In the genomic region with DNA sequence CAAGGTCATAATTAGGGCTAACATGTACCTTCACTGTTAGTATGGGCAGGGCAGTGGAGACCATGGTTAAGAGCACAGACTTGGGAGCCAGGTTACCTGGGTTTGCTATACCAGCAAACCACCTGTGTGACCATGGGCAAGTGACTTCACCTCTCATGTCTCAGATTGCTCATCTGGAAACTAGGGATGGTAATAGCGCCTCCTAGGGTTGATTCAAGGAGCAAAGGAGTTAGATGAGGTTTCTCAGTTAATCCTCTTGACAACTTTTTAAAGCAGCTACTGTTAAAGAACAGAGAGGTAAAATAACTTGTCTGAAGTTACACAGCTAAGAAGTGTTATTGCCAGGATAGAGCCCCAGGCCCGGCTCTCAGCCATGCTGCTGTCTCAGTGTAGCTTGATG, we compare ENCODE assay signal across 14 cellular contexts. TPM values are rescaled to one million over a fixed set of nuclear protein-coding genes. Genes with fewer than 3 reads are reported as not detected.
A peak's percentile ranks its signal among the peaks of the same experiment; 100 is the strongest.
DNase-seq lines count a peak whose midpoint lies in the region; TF ChIP-seq lines count a peak whose summit lies in the region.
"Had no signal": no experiment of that assay in that cellular context is flagged by ENCODE, and none has a peak within 500 bp of the region (broad histone marks: within the 10 kb centered on the region; RNA-seq: fewer than 3 reads in every experiment).

No MANE protein-coding gene starts in this region.

- no peak overlapping the region for H3K4me3 ChIP-seq in SU-DHL-6 (ENCODE audit: insufficient read depth, low read length, poor library complexity, severe bottlenecking)
- no peak overlapping the region for H3K4me3 ChIP-seq in fibroblast of mammary gland (ENCODE audit: control insufficient read depth, low read depth, low read length)
- no peak overlapping the region for H3K4me3 ChIP-seq in Caco-2 (ENCODE audit: low read depth, low read length)

- no peaks in the 10 kb centered on the region for H3K79me2 ChIP-seq in SU-DHL-6 (ENCODE audit: insufficient read depth, low read length)

- H3K4me1 Mint-ChIP-seq in Caco-2 (ENCODE audit: low read depth, unreplicated experiment): no peaks in the 10 kb centered on the region

- intact Hi-C loops in Caco-2 (cut with micrococcal nuclease; ENCODE audit: unreplicated experiment): no loop called here

- H3F3A ChIP-seq in SU-DHL-6 (ENCODE audit: insufficient read depth): no peaks in the 10 kb centered on the region

- no peak overlapping the region for H3K4me2 ChIP-seq in SU-DHL-6 (ENCODE audit: low read depth, low read length, poor library complexity, severe bottlenecking)

- H3K27me3 ChIP-seq in SU-DHL-6 (ENCODE audit: low read length) (no peaks in the 10 kb centered on the region), Caco-2 (replicated peaks; ENCODE audit: control insufficient read depth, insufficient read depth, low read length) (no peaks in the 10 kb centered on the region)

- no peaks in the 10 kb centered on the region for H3K27me3 Mint-ChIP-seq in Caco-2 (ENCODE audit: insufficient read depth, unreplicated experiment)

- H4K20me1 ChIP-seq in SU-DHL-6 (ENCODE audit: low read depth, low read length): no peaks in the 10 kb centered on the region

- no peaks in the 10 kb centered on the region for H3K9me2 ChIP-seq in SU-DHL-6 (replicated peaks; ENCODE audit: insufficient read depth, low read length)

- no peak overlapping the region for H3K27ac ChIP-seq in SU-DHL-6 (ENCODE audit: low read depth, low read length)
- H3K27ac ChIP-seq: epithelial cell of prostate, RWPE1 had no signal

- no peaks in the 10 kb centered on the region for H3K36me3 ChIP-seq in SU-DHL-6 (ENCODE audit: low read length)
- no peaks in the 10 kb centered on the region for H3K36me3 ChIP-seq in Caco-2 (ENCODE audit: control insufficient read depth, insufficient read depth, low read length)

- POLR2A ChIA-PET in Caco-2 (lab: Charles Lee): no interaction called here

- H3K4me3 Mint-ChIP-seq in Caco-2 (ENCODE audit: unreplicated experiment): no peak overlapping the region
- H3K4me3 Mint-ChIP-seq: activated T-cell treated with anti-CD3 and anti-CD28 coated beads, Interleukin-2, amount 50 U/mL, for 72 hours had no signal

- CTCF ChIA-PET in Caco-2 (lab: Charles Lee): interaction anchor here (1.7 kb wide), 1 partner anchor 56 kb away, joined by 6 read pairs; no protein-coding TSS in a partner anchor

- DNase-seq in AG09319 (ENCODE audit: extremely low read depth, low read depth) (no peak), fibroblast of mammary gland (ENCODE audit: low read depth) (no peak), AG08395 (ENCODE audit: low spot score) (no peak), 8988T (no peak), Caco-2 (no peak)
- no peak for DNase-seq in activated CD4-positive, CD25-positive, alpha-beta regulatory T cell (lab: John Stamatoyannopoulos, UW)
- DNase-seq: activated T-cell treated with anti-CD3 and anti-CD28 coated beads, Interleukin-2, amount 50 U/mL, for 72 hours; NCI-H345 had no signal

- H2AFZ ChIP-seq in SU-DHL-6 (ENCODE audit: low read depth, low read length, severe bottlenecking): no peak overlapping the region

- H3K9me3 ChIP-seq in SU-DHL-6 (ENCODE audit: insufficient read depth, low read length) (no peaks in the 10 kb centered on the region), Caco-2 (no peaks in the 10 kb centered on the region)

- H3K36me3 Mint-ChIP-seq in Caco-2 (ENCODE audit: insufficient read depth, unreplicated experiment): no peaks in the 10 kb centered on the region

- no peak overlapping the region for H3K9ac ChIP-seq in SU-DHL-6 (ENCODE audit: low read length)

- H3K27ac Mint-ChIP-seq in Caco-2 (ENCODE audit: unreplicated experiment): no peak overlapping the region
- H3K27ac Mint-ChIP-seq: activated T-cell treated with anti-CD3 and anti-CD28 coated beads, Interleukin-2, amount 50 U/mL, for 72 hours had no signal

- H3K4me1 ChIP-seq in Caco-2: no peaks in the 10 kb centered on the region

- no peaks in the 10 kb centered on the region for H3K9me3 Mint-ChIP-seq in Caco-2 (ENCODE audit: unreplicated experiment)
- H3K9me3 Mint-ChIP-seq: activated T-cell treated with anti-CD3 and anti-CD28 coated beads, Interleukin-2, amount 50 U/mL, for 72 hours had no signal

- no TSS peak for BruUV-seq in Caco-2 (replicated peaks; lab: Mats Ljungman, UMichigan)

- TF ChIP-seq CTCF in AG09319 (IDR thresholded peaks at IDR 0.05; ENCODE audit: low read depth, low read length) (peak; percentile 7), GM12873 (IDR thresholded peaks at IDR 0.05; ENCODE audit: insufficient read depth, low read depth, low read length, missing control alignments) (peak; percentile 53), SU-DHL-6 (IDR thresholded peaks at IDR 0.05; ENCODE audit: insufficient read depth, low read length, poor library complexity, severe bottlenecking) (peak; percentile 22), fibroblast of mammary gland (conservative IDR thresholded peaks at IDR 0.05; ENCODE audit: control insufficient read depth, insufficient read depth, low read depth, low read length) (peak; percentile 18), Caco-2 (IDR thresholded peaks at IDR 0.05; ENCODE audit: insufficient read depth in 1 of 2, low read depth in 1 of 2, low read length in 1 of 2, severe bottlenecking in 1 of 2, unreplicated experiment in 1 of 2) (no peak)

RNA-seq across cellular contexts. Expression of a gene that starts 0.8 kb away (rescaled TPM):
- not detected in 2 replicates for total RNA-seq in Caco-2 (2022)
- total RNA-seq: M059J, renal cortical epithelial cell had no signal

RNA-seq across cellular contexts. Expression of a gene that starts 33.4 kb away (rescaled TPM):
- total RNA-seq in Caco-2 (2022): 0.14 TPM in 1 of 2 replicates, not detected in the other
- total RNA-seq: renal cortical epithelial cell had no signal

Comparison
In these comparisons a context has a peak if more than half of its experiments do, and no peak if none do; other contexts are left out.
1. CTCF ChIP-seq: peak in AG09319 (single experiment), GM12873 (single experiment), SU-DHL-6 (single experiment) and fibroblast of mammary gland (single experiment); none in Caco-2 (0 of 2).